8 cellular contexts compared by ENCODE assay signal in genomic region chr17:35577826-35578194, GRCh38. TPM values are rescaled to one million over a fixed set of nuclear protein-coding genes. Genes with fewer than 3 reads are reported as not detected.
DNase-seq lines count a peak whose midpoint lies in the region; ATAC-seq and TF ChIP-seq lines count a peak whose summit lies in the region.

No MANE protein-coding gene starts in this region.

- ATAC-seq in natural killer cell (peak; percentile 1 to 33 (median 6)), omental fat pad (ENCODE audit: low FRiP score) (no peak), HG02642 (IDR thresholded peaks at IDR 0.05; ENCODE audit: poor library complexity, unreplicated experiment) (no peak)

- H3K4me3 Mint-ChIP-seq in endothelial cell (ENCODE audit: unreplicated experiment) = peak overlapping the region; percentile 98
- H3K4me3 Mint-ChIP-seq in natural killer cell = peak overlapping the region; percentile 96

- H3K4me1 Mint-ChIP-seq in endothelial cell (ENCODE audit: unreplicated experiment) (peaks cover 22% of the 10 kb centered on the region), natural killer cell (peaks cover 19 to 20% of the 10 kb centered on the region in 2 donors)

- peak; percentile 18 for DNase-seq in GM13976 (ENCODE audit: low spot score)
- DNase-seq in RPMI8226 = peak; percentile 14
- DNase-seq in endothelial cell (ENCODE audit: low spot score) = no peak
- DNase-seq in natural killer cell = no peak
- DNase-seq in omental fat pad (ENCODE audit: low spot score) = no peak
- no peak for DNase-seq in stimulated activated CD4-positive, alpha-beta T cell treated with anti-CD3 and anti-CD28 coated beads, Interleukin-4, amount 100 ng/mL, for 4 hours
- no peak for DNase-seq in activated CD8-positive, alpha-beta memory T cell treated with anti-CD3 and anti-CD28 coated beads for 24 hours

- in situ Hi-C loops in GM13976 (cut with MboI; ENCODE audit: low sequenced_read_pairs, unreplicated experiment) = no loop called here

- H3K36me3 Mint-ChIP-seq in endothelial cell (ENCODE audit: low read depth, unreplicated experiment) (peaks cover 5% of the 10 kb centered on the region), natural killer cell (no peaks in the 10 kb centered on the region)

- H3K27ac Mint-ChIP-seq in endothelial cell (ENCODE audit: unreplicated experiment) (peak overlapping the region; percentile 83), natural killer cell (peak overlapping the region; percentile 99)

- H3K9me3 Mint-ChIP-seq in endothelial cell (ENCODE audit: unreplicated experiment) (no peaks in the 10 kb centered on the region), natural killer cell (no peaks in the 10 kb centered on the region)

- intact Hi-C loops in natural killer cell (cut with micrococcal nuclease) = loop anchor here (1.0 to 5.0 kb wide), 3 partner anchors 9 to 266 kb away; partner anchors contain the start of gene AP2B1

- TF ChIP-seq CTCF in GM13976 (IDR thresholded peaks at IDR 0.05; ENCODE audit: borderline replicate concordance, control extremely low read depth, extremely low read depth, insufficient read depth, missing control alignments) (no peak), endothelial cell (IDR thresholded peaks at IDR 0.05; ENCODE audit: unreplicated experiment) (no peak), natural killer cell (IDR thresholded peaks at IDR 0.05) (no peak), omental fat pad (IDR thresholded peaks at IDR 0.05) (no peak)

- H3K27me3 Mint-ChIP-seq in endothelial cell (ENCODE audit: unreplicated experiment) (peaks cover 3% of the 10 kb centered on the region), natural killer cell (ENCODE audit: low read depth in 2 of 2) (no peaks in the 10 kb centered on the region)

RNA-seq across cellular contexts. Expression of gene PEX12, which starts 0.6 kb away (rescaled TPM):
- 4.4 TPM for total RNA-seq in endothelial cell (ENCODE audit: unreplicated experiment)
- 1 to 10 TPM; 2.5 to 3.0 (median 2.9) TPM for total RNA-seq in natural killer cell
- 1 to 10 TPM; 3.5 to 7.4 (median 5.2) TPM for total RNA-seq in omental fat pad

RNA-seq across cellular contexts. Expression of gene AP2B1, which starts 9.3 kb away (rescaled TPM):
- total RNA-seq in endothelial cell (ENCODE audit: unreplicated experiment) = 330 TPM
- total RNA-seq in natural killer cell = 100 to 1,000 TPM; 111 to 148 (median 139) TPM
- 10 to 100 TPM; 62.6 to 94.3 (median 79.4) TPM for total RNA-seq in omental fat pad

RNA-seq across cellular contexts. Expression of gene SLFN14, which starts 17.2 kb away (rescaled TPM):
- 0.95 TPM for total RNA-seq in endothelial cell (ENCODE audit: unreplicated experiment)
- under 1 TPM in 2 of 3 donors, not detected in 1; 0.35 to 0.47 TPM for total RNA-seq in natural killer cell
- total RNA-seq in omental fat pad = not detected

RNA-seq across cellular contexts. Expression of gene SLFN12L, which starts 40.3 kb away (rescaled TPM):
- total RNA-seq in endothelial cell (ENCODE audit: unreplicated experiment) (not detected), natural killer cell (100 to 1,000 TPM; 126 to 174 (median 130) TPM), omental fat pad (10 to 100 TPM in 1 of 4 donors, 1 to 10 TPM in 3; 2.3 to 31.2 (median 4.7) TPM)

Comparison
In these comparisons a context has a peak if more than half of its experiments do, and no peak if none do; other contexts are left out.
1. DNase-seq: peak in GM13976 (single experiment) and RPMI8226 (single experiment); none in endothelial cell (single experiment), natural killer cell (single experiment), omental fat pad (single experiment), stimulated activated CD4-positive, alpha-beta T cell treated with anti-CD3 and anti-CD28 coated beads, Interleukin-4, amount 100 ng/mL, for 4 hours (0 of 2) and activated CD8-positive, alpha-beta memory T cell treated with anti-CD3 and anti-CD28 coated beads for 24 hours (single experiment).
2. ATAC-seq: peak in natural killer cell (3 of 3); none in omental fat pad (single experiment) and HG02642 (single experiment).